ENCODE assay signal across 11 cellular contexts in the genomic region with DNA sequence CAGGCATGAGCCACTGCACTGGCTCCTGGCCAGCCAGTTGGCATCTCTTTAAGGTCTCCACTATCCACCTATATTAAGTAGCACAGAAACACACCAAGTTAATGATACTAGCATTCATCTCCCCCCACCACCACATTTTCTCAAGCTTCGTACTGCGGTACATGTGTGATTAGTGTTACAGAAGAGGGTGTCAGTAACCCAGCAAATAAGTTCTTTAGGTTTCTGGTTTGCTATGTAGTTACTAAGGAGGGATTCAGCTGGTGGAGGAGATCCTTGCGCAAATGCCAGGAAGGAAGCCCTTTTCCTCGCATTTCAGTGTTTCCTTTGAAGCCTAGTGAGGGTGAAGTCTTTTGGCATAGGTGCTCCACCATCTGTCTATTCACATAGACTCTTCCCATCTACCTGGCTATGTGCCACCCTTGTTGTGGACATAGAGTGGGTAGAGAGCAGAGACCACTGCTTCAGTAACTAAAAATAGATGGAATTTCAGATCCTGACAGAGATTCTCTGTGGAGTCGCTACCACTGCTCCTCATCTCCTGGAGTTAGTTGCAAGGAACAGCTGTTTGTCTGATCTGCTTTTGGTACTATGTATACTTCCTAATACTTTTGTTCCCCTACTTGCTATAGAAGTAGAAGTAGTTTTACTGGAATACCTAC. TPM values are rescaled to one million over a fixed set of nuclear protein-coding genes. Genes with fewer than 3 reads are reported as not detected.
DNase-seq lines count a peak whose midpoint lies in the region; ATAC-seq and TF ChIP-seq lines count a peak whose summit lies in the region.
"Had no signal": no experiment of that assay in that cellular context is flagged by ENCODE, and none has a peak within 500 bp of the region (broad histone marks: within the 10 kb centered on the region; RNA-seq: fewer than 3 reads in every experiment).

No MANE protein-coding gene starts in this region.

- 72 to 81% methylated on average over 5 of the region's 5 CpGs for WGBS in aorta, 2 donors

- POLR2A ChIA-PET in CD8-positive, alpha-beta T cell (lab: Charles Lee), result interaction anchor here (1.3 to 2.4 kb wide), 4 partner anchors 12 to 36 kb away, joined by 4 to 12 read pairs (median 6); no protein-coding TSS in a partner anchor

- H3K4me1 ChIP-seq in CD8-positive, alpha-beta T cell (ENCODE audit: insufficient read depth, low read length), result peaks cover 59% of the 10 kb centered on the region
- H3K4me1 ChIP-seq in aorta (ENCODE audit: control insufficient read depth in 1 of 2, insufficient read depth in 2 of 2, low read length in 2 of 2), result peaks cover 0 to 13% of the 10 kb centered on the region in 2 donors
- H3K4me1 ChIP-seq: HAP-1 had no signal

- H3K27ac ChIP-seq in CD8-positive, alpha-beta T cell (ENCODE audit: low read depth, low read length), result peak overlapping the region; percentile 43
- H3K27ac ChIP-seq in aorta (ENCODE audit: low read depth in 1 of 2, low read length in 2 of 2), result no peak overlapping the region

- H3K27ac Mint-ChIP-seq in CD8-positive, alpha-beta T cell, result peak overlapping the region; percentile 85
- peak overlapping the region; percentile 68 for H3K27ac Mint-ChIP-seq in activated T-cell treated with anti-CD3 and anti-CD28 coated beads, Interleukin-2, amount 50 U/mL, for 72 hours
- H3K27ac Mint-ChIP-seq in naive B cell, result peak overlapping the region; percentile 6 to 88 (median 77)
- H3K27ac Mint-ChIP-seq in CD14-positive monocyte, result peak overlapping the region in 3 of 7 donors; percentile 30 to 80 (median 56)

- H3K4me1 Mint-ChIP-seq in CD8-positive, alpha-beta T cell (ENCODE audit: low read depth), result peaks cover 68% of the 10 kb centered on the region
- peaks cover 69% of the 10 kb centered on the region for H3K4me1 Mint-ChIP-seq in activated T-cell treated with anti-CD3 and anti-CD28 coated beads, Interleukin-2, amount 50 U/mL, for 72 hours (ENCODE audit: low read depth)
- H3K4me1 Mint-ChIP-seq in naive B cell (peaks cover 40 to 83% (median 66%) of the 10 kb centered on the region in 3 donors), CD14-positive monocyte (peaks cover 28% of the 10 kb centered on the region)

- H3K27me3 Mint-ChIP-seq in CD8-positive, alpha-beta T cell (ENCODE audit: low read depth), result no peaks in the 10 kb centered on the region
- H3K27me3 Mint-ChIP-seq in activated T-cell treated with anti-CD3 and anti-CD28 coated beads, Interleukin-2, amount 50 U/mL, for 72 hours (ENCODE audit: low read depth), result no peaks in the 10 kb centered on the region
- H3K27me3 Mint-ChIP-seq in naive B cell (no peaks in the 10 kb centered on the region), CD14-positive monocyte (ENCODE audit: low read depth in 3 of 3) (peaks cover 0 to 1% (median 0%) of the 10 kb centered on the region in 3 donors)

- H3K27me3 ChIP-seq in CD8-positive, alpha-beta T cell (ENCODE audit: insufficient read depth, low read length), result no peaks in the 10 kb centered on the region
- H3K27me3 ChIP-seq in aorta (ENCODE audit: control insufficient read depth in 1 of 2, insufficient read depth in 2 of 2, low read length in 1 of 2), result no peaks in the 10 kb centered on the region

- TF ChIP-seq CTCF in CD8-positive, alpha-beta T cell (IDR thresholded peaks at IDR 0.05), result no peak
- TF ChIP-seq CTCF in CD14-positive monocyte (IDR thresholded peaks at IDR 0.05), result no peak

- peak in 1 of 7 experiments; percentile 31 for DNase-seq in CD8-positive, alpha-beta T cell
- DNase-seq in activated T-cell treated with anti-CD3 and anti-CD28 coated beads, Interleukin-2, amount 50 U/mL, for 72 hours, result no peak
- DNase-seq in naive B cell, result no peak
- no peak for DNase-seq in CD14-positive monocyte (ENCODE audit: low spot score)
- DNase-seq in aorta, result no peak
- no peak for DNase-seq in GM19238 (ENCODE audit: insufficient read length, low spot score)
- DNase-seq: Calu3, foreskin melanocyte, NCI-H226 had no signal

- CTCF ChIA-PET in CD8-positive, alpha-beta T cell (lab: Charles Lee), result interaction anchor here (1.3 to 1.6 kb wide), 4 partner anchors 16 to 203 kb away, joined by 3 to 7 read pairs (median 3); no protein-coding TSS in a partner anchor

- ATAC-seq in CD8-positive, alpha-beta T cell, result no peak
- ATAC-seq in HG02970 (IDR thresholded peaks at IDR 0.05; ENCODE audit: low FRiP score, unreplicated experiment), result peak; percentile 4
- no peak for ATAC-seq in activated T-cell treated with anti-CD3 and anti-CD28 coated beads, Interleukin-2, amount 50 U/mL, for 72 hours (replicated peaks in 1 of 2)
- no peak for ATAC-seq in naive B cell (ENCODE audit: low read depth in 2 of 2)
- ATAC-seq in aorta (ENCODE audit: low FRiP score), result no peak

- intact Hi-C loops in CD8-positive, alpha-beta T cell (cut with DNase I, micrococcal nuclease), result loop anchor here (5.0 kb wide), 4 partner anchors 34 to 114 kb away; no protein-coding TSS in a partner anchor
- intact Hi-C loops in CD14-positive monocyte (cut with micrococcal nuclease) (no loop called here), aorta (cut with DNase I) (no loop called here)

- H3K4me3 ChIP-seq in CD8-positive, alpha-beta T cell (ENCODE audit: low read depth, low read length), result peak overlapping the region; percentile 4
- H3K4me3 ChIP-seq in aorta (ENCODE audit: low read length in 2 of 2), result no peak overlapping the region
- H3K4me3 ChIP-seq: HAP-1 had no signal

- peaks cover 14% of the 10 kb centered on the region for H3K36me3 Mint-ChIP-seq in CD8-positive, alpha-beta T cell
- H3K36me3 Mint-ChIP-seq in activated T-cell treated with anti-CD3 and anti-CD28 coated beads, Interleukin-2, amount 50 U/mL, for 72 hours (ENCODE audit: insufficient read depth in 2 of 2), result peaks cover 0 to 6% of the 10 kb centered on the region in 2 donors
- no peaks in the 10 kb centered on the region for H3K36me3 Mint-ChIP-seq in naive B cell
- peaks cover 10 to 22% of the 10 kb centered on the region in 2 donors for H3K36me3 Mint-ChIP-seq in CD14-positive monocyte

- peaks cover 3% of the 10 kb centered on the region for H3K36me3 ChIP-seq in CD8-positive, alpha-beta T cell (ENCODE audit: insufficient read depth, low read length)
- no peaks in the 10 kb centered on the region for H3K36me3 ChIP-seq in aorta (ENCODE audit: control insufficient read depth in 1 of 2, insufficient read depth in 2 of 2, low read length in 1 of 2)

- no peaks in the 10 kb centered on the region for H3K9me3 ChIP-seq in CD8-positive, alpha-beta T cell (ENCODE audit: low read length)
- no peaks in the 10 kb centered on the region for H3K9me3 ChIP-seq in aorta (ENCODE audit: control insufficient read depth, low read length)
- H3K9me3 ChIP-seq: HAP-1 had no signal

- peak overlapping the region; percentile 66 for H3K4me3 Mint-ChIP-seq in CD8-positive, alpha-beta T cell
- H3K4me3 Mint-ChIP-seq in activated T-cell treated with anti-CD3 and anti-CD28 coated beads, Interleukin-2, amount 50 U/mL, for 72 hours, result peak overlapping the region; percentile 55 to 75
- H3K4me3 Mint-ChIP-seq in naive B cell (peak overlapping the region; percentile 10 to 79 (median 46)), CD14-positive monocyte (no peak overlapping the region)

- no peaks in the 10 kb centered on the region for H3K9me3 Mint-ChIP-seq in CD8-positive, alpha-beta T cell
- H3K9me3 Mint-ChIP-seq in activated T-cell treated with anti-CD3 and anti-CD28 coated beads, Interleukin-2, amount 50 U/mL, for 72 hours, result no peaks in the 10 kb centered on the region
- H3K9me3 Mint-ChIP-seq in naive B cell, result no peaks in the 10 kb centered on the region
- peaks cover 0 to 2% (median 0%) of the 10 kb centered on the region in 7 donors for H3K9me3 Mint-ChIP-seq in CD14-positive monocyte

RNA-seq across cellular contexts. Expression of gene UBE2D2, which starts 16.7 kb away (rescaled TPM):
- 100 to 1,000 TPM; 180 TPM for total RNA-seq in CD8-positive, alpha-beta T cell
- 100 to 1,000 TPM; 315 to 342 TPM for total RNA-seq in activated T-cell treated with anti-CD3 and anti-CD28 coated beads, Interleukin-2, amount 50 U/mL, for 72 hours
- polyA plus RNA-seq in naive B cell (ENCODE audit: low read depth in 6 of 6), result 100 to 1,000 TPM; 374 to 562 (median 427) TPM
- 100 to 1,000 TPM; 133 to 167 TPM for polyA plus RNA-seq in CD14-positive monocyte
- total RNA-seq in aorta, result 100 to 1,000 TPM in 1 of 2 donors, 10 to 100 TPM in 1; 96.8 to 116 TPM
- polyA plus RNA-seq in aorta, result 100 to 1,000 TPM in 1 of 2 donors, 10 to 100 TPM in 1; 97.9 to 102 TPM

Comparison
In these comparisons a context has a peak if more than half of its experiments do, and no peak if none do; other contexts are left out.
1. H3K4me3 Mint-ChIP-seq: peak in CD8-positive, alpha-beta T cell (single experiment), activated T-cell treated with anti-CD3 and anti-CD28 coated beads, Interleukin-2, amount 50 U/mL, for 72 hours (2 of 2) and naive B cell (8 of 8); none in CD14-positive monocyte (0 of 2).
2. intact Hi-C loops: an anchor here in CD8-positive, alpha-beta T cell (5.0 kb wide); none called in CD14-positive monocyte and aorta.